1 cellular context compared by ENCODE assay signal in genomic region chr1:246699095-246699735, GRCh38.
TF ChIP-seq lines count a peak whose summit lies in the region.

No MANE protein-coding gene starts in this region.

TF ChIP-seq in K562, 482 proteins besides CTCF, POLR2A, EP300 and RAD21 (continued from another document):
- TF ChIP-seq MYC (IDR thresholded peaks at IDR 0.05; ENCODE audit: low read depth, low read length) = peak; percentile 39; the same call in 1 of the 2 replicates
- no peak for TF ChIP-seq MYC (CRISPR knock-in tag; IDR thresholded peaks at IDR 0.05; ENCODE audit: borderline replicate concordance, low read depth)
- no peak for TF ChIP-seq HCFC1 (IDR thresholded peaks at IDR 0.05; ENCODE audit: low read depth, low read length)
- no peak for TF ChIP-seq ETS2 (tag; IDR thresholded peaks at IDR 0.05; ENCODE audit: borderline replicate concordance, poor library complexity, severe bottlenecking)
- no peak for TF ChIP-seq ZNF280B (CRISPR knock-in tag; IDR thresholded peaks at IDR 0.05)
- TF ChIP-seq ZNF277 (CRISPR knock-in tag; IDR thresholded peaks at IDR 0.05; ENCODE audit: borderline replicate concordance) = no peak
- no peak for TF ChIP-seq RBM17 (IDR thresholded peaks at IDR 0.05; ENCODE audit: borderline replicate concordance, low read depth, low read length)
- no peak for TF ChIP-seq MXI1 (IDR thresholded peaks at IDR 0.05; ENCODE audit: low read depth, low read length)
- no peak for TF ChIP-seq ATF4 (CRISPR knock-in tag; IDR thresholded peaks at IDR 0.05)
- no peak for TF ChIP-seq MECOM (CRISPR knock-in tag; IDR thresholded peaks at IDR 0.05)
- TF ChIP-seq ELF2 (CRISPR knock-in tag; IDR thresholded peaks at IDR 0.05) = no peak
